8 cellular contexts compared by ENCODE assay signal in genomic region chr20:31494131-31494530, GRCh38. TPM values are rescaled to one million over a fixed set of nuclear protein-coding genes. Genes with fewer than 3 reads are reported as not detected.
DNase-seq lines count a peak whose midpoint lies in the region; FAIRE-seq and TF ChIP-seq lines count a peak whose summit lies in the region.
"Had no signal": no experiment of that assay in that cellular context is flagged by ENCODE, and none has a peak within 500 bp of the region (broad histone marks: within the 10 kb centered on the region; RNA-seq: fewer than 3 reads in every experiment).

No MANE protein-coding gene starts in this region.

- no peak overlapping the region for H3K9ac ChIP-seq in keratinocyte (ENCODE audit: control insufficient read depth, extremely low read depth, insufficient read depth, low read length)

- no peaks in the 10 kb centered on the region for H4K20me1 ChIP-seq in keratinocyte (ENCODE audit: control insufficient read depth, extremely low read depth, insufficient read depth, low read length)

- DNase-seq in GM04504 (ENCODE audit: low read depth) (peak; percentile 32), OCI-M1 (lab: John Stamatoyannopoulos, UW) (peak; percentile 68), keratinocyte (ENCODE audit: low read depth, low spot score) (peak; percentile 23), 8988T (no peak), midbrain (lab: John Stamatoyannopoulos, UW) (no peak), frontal cortex (ENCODE audit: low spot score in 2 of 2) (no peak)
- DNase-seq: activated naive CD8-positive, alpha-beta T cell treated with anti-CD3 and anti-CD28 coated beads, Interleukin-2, amount 50 U/mL, for 24 hours; NCI-H526 treated with DMSO at 0.1 percent for 48 hours had no signal

- FAIRE-seq in keratinocyte (lab: Jason Lieb, UNC), result no peak
- no peak for FAIRE-seq in frontal cortex (lab: Jason Lieb, UNC)

- H3K4me3 ChIP-seq in keratinocyte (ENCODE audit: control insufficient read depth in 2 of 3, extremely low read depth in 1 of 3, insufficient read depth in 2 of 3, low read depth in 1 of 3, low read length in 3 of 3), result no peak overlapping the region

- H3K27me3 ChIP-seq in keratinocyte (ENCODE audit: control insufficient read depth, extremely low read depth, insufficient read depth, low read length), result peaks cover 11% of the 10 kb centered on the region

- dilution Hi-C loops in keratinocyte (cut with MboI; ENCODE audit: extremely low pct_ligation_motif_present, low sequenced_read_pairs), result no loop called here

- peak; percentile 49 to 68 (median 51) for TF ChIP-seq CTCF in keratinocyte (optimal IDR thresholded peaks at IDR 0.05 in 1 of 3, IDR thresholded peaks at IDR 0.05 in 1 of 3, conservative IDR thresholded peaks at IDR 0.05 in 1 of 3; ENCODE audit: extremely low read depth in 1 of 3, insufficient read depth in 2 of 3, low read length in 3 of 3)

- no peaks in the 10 kb centered on the region for H3K79me2 ChIP-seq in keratinocyte (ENCODE audit: control insufficient read depth, insufficient read depth, low read length)

- no peaks in the 10 kb centered on the region for H3K4me1 ChIP-seq in keratinocyte (ENCODE audit: control insufficient read depth, extremely low read depth, insufficient read depth, low read length)

- H3K36me3 ChIP-seq in keratinocyte (ENCODE audit: control insufficient read depth in 2 of 2, extremely low read depth in 1 of 2, insufficient read depth in 2 of 2, low read length in 2 of 2), result no peaks in the 10 kb centered on the region

- H3K9me1 ChIP-seq in keratinocyte (ENCODE audit: control insufficient read depth, extremely low read depth, insufficient read depth, low read length), result no peaks in the 10 kb centered on the region

- no peak overlapping the region for H3K4me2 ChIP-seq in keratinocyte (ENCODE audit: control insufficient read depth, extremely low read depth, insufficient read depth, low read depth, low read length)

- no peak overlapping the region for H2AFZ ChIP-seq in keratinocyte (ENCODE audit: control insufficient read depth, low read length)

- H3K27ac ChIP-seq in keratinocyte (ENCODE audit: control insufficient read depth, insufficient read depth, low read length), result no peak overlapping the region

- no peaks in the 10 kb centered on the region for H3K9me3 ChIP-seq in keratinocyte (ENCODE audit: control insufficient read depth, low read depth, low read length)

RNA-seq across cellular contexts. Expression of gene REM1, which starts 19.0 kb away (rescaled TPM):
- polyA plus RNA-seq in keratinocyte, result not detected in 3 replicates
- not detected for polyA plus RNA-seq in keratinocyte (2011; ENCODE audit: low read depth)
- polyA plus RNA-seq in keratinocyte (2011; cell fraction: cytosol; rRNA removed), result not detected in 2 replicates
- 0.11 TPM in 1 of 2 replicates, not detected in the other for polyA plus RNA-seq in keratinocyte (2011; cell fraction: nucleus; rRNA removed)
- polyA plus RNA-seq in keratinocyte (2012; ENCODE audit: low replicate concordance), result not detected in 2 replicates
- polyA minus RNA-seq in keratinocyte, result not detected in 3 replicates
- not detected for polyA minus RNA-seq in keratinocyte (2011; cell fraction: cytosol; rRNA and poly(A)+ RNA removed)
- not detected in 2 replicates for polyA minus RNA-seq in keratinocyte (2011; cell fraction: nucleus; rRNA and poly(A)+ RNA removed)
- not detected for total RNA-seq in frontal cortex

RNA-seq across cellular contexts. Expression of gene DEFB124, which starts 19.2 kb away (rescaled TPM):
- not detected in 3 replicates for polyA plus RNA-seq in keratinocyte
- polyA plus RNA-seq in keratinocyte (2011; ENCODE audit: low read depth), result not detected
- polyA plus RNA-seq in keratinocyte (2011; cell fraction: cytosol; rRNA removed), result not detected in 2 replicates
- polyA plus RNA-seq in keratinocyte (2011; cell fraction: nucleus; rRNA removed), result not detected in 2 replicates
- polyA plus RNA-seq in keratinocyte (2012; ENCODE audit: low replicate concordance), result not detected in 2 replicates
- not detected in 3 replicates for polyA minus RNA-seq in keratinocyte
- polyA minus RNA-seq in keratinocyte (2011; cell fraction: cytosol; rRNA and poly(A)+ RNA removed), result not detected
- not detected in 2 replicates for polyA minus RNA-seq in keratinocyte (2011; cell fraction: nucleus; rRNA and poly(A)+ RNA removed)
- total RNA-seq in frontal cortex, result not detected

RNA-seq across cellular contexts. Expression of gene HM13, which starts 20.1 kb away (rescaled TPM):
- polyA plus RNA-seq in keratinocyte, result 127 to 175 TPM (median 151 TPM) in 3 replicates
- polyA plus RNA-seq in keratinocyte (2011; ENCODE audit: low read depth), result 34.0 TPM
- polyA plus RNA-seq in keratinocyte (2011; cell fraction: cytosol; rRNA removed), result 104 and 122 TPM in 2 replicates
- 200 and 213 TPM in 2 replicates for polyA plus RNA-seq in keratinocyte (2011; cell fraction: nucleus; rRNA removed)
- polyA plus RNA-seq in keratinocyte (2012; ENCODE audit: low replicate concordance), result 96.2 and 142 TPM in 2 replicates
- polyA minus RNA-seq in keratinocyte, result 97.9 to 155 TPM (median 134 TPM) in 3 replicates
- 158 TPM for polyA minus RNA-seq in keratinocyte (2011; cell fraction: cytosol; rRNA and poly(A)+ RNA removed)
- 124 and 148 TPM in 2 replicates for polyA minus RNA-seq in keratinocyte (2011; cell fraction: nucleus; rRNA and poly(A)+ RNA removed)
- 26.1 TPM for total RNA-seq in frontal cortex

RNA-seq across cellular contexts. Expression of gene DEFB123, which starts 53.7 kb away (rescaled TPM):
- not detected in 3 replicates for polyA plus RNA-seq in keratinocyte
- not detected for polyA plus RNA-seq in keratinocyte (2011; ENCODE audit: low read depth)
- polyA plus RNA-seq in keratinocyte (2011; cell fraction: cytosol; rRNA removed), result not detected in 2 replicates
- not detected in 2 replicates for polyA plus RNA-seq in keratinocyte (2011; cell fraction: nucleus; rRNA removed)
- polyA plus RNA-seq in keratinocyte (2012; ENCODE audit: low replicate concordance), result not detected in 2 replicates
- polyA minus RNA-seq in keratinocyte, result not detected in 3 replicates
- polyA minus RNA-seq in keratinocyte (2011; cell fraction: cytosol; rRNA and poly(A)+ RNA removed), result not detected
- polyA minus RNA-seq in keratinocyte (2011; cell fraction: nucleus; rRNA and poly(A)+ RNA removed), result not detected in 2 replicates
- not detected for total RNA-seq in frontal cortex

Comparison
In these comparisons a context has a peak if more than half of its experiments do, and no peak if none do; other contexts are left out.
1. DNase-seq: peak in GM04504 (single experiment), OCI-M1 (single experiment) and keratinocyte (single experiment); none in 8988T (single experiment), midbrain (single experiment) and frontal cortex (0 of 2).